ENCODE assay signal across 8 cellular contexts in genomic region chr15:74599156-74599555, GRCh38. TPM values are rescaled to one million over a fixed set of nuclear protein-coding genes. Genes with fewer than 3 reads are reported as not detected.
DNase-seq lines count a peak whose midpoint lies in the region; ATAC-seq and TF ChIP-seq lines count a peak whose summit lies in the region.

No MANE protein-coding gene starts in this region.

- peak overlapping the region; percentile 99 for H3K27ac ChIP-seq in right cardiac atrium (ENCODE audit: low read length)
- H3K27ac ChIP-seq in spleen: peak overlapping the region in 7 of 8 donors; percentile 87 to 93 (median 89)

- H3K4me3 Mint-ChIP-seq in activated T-helper 2 cell treated with anti-CD3 and anti-CD28 coated beads, Interferon-gamma antibody, Interleukin-2, Interleukin-4, amounts not matched to agents 10 μg/mL and 5 μg/mL and 100 μg/mL, durations not matched to agents 14 hours and 24 hours and 36 hours (ENCODE audit: low read depth): peak overlapping the region; percentile 98

- TF ChIP-seq CTCF in HFF-Myc (IDR thresholded peaks at IDR 0.05; ENCODE audit: low read depth, low read length, missing control alignments) (no peak), spleen (IDR thresholded peaks at IDR 0.05 in 8 of 11, conservative IDR thresholded peaks at IDR 0.05 in 3 of 11) (no peak)

- no peak for ATAC-seq in right cardiac atrium
- ATAC-seq in HG03045 (IDR thresholded peaks at IDR 0.05; ENCODE audit: unreplicated experiment): no peak
- ATAC-seq in HG02798 (IDR thresholded peaks at IDR 0.05; ENCODE audit: poor library complexity, unreplicated experiment): no peak
- ATAC-seq in GM18502 (IDR thresholded peaks at IDR 0.05; ENCODE audit: poor library complexity, unreplicated experiment): no peak

- intact Hi-C loops in activated T-helper 2 cell treated with anti-CD3 and anti-CD28 coated beads, Interferon-gamma antibody, Interleukin-2, Interleukin-4, amounts not matched to agents 10 μg/mL and 5 μg/mL and 100 μg/mL, durations not matched to agents 14 hours and 24 hours and 36 hours (cut with micrococcal nuclease): loop anchor here (2.0 kb wide), 1 partner anchor 16 kb away; the partner anchor contains the start of gene CLK3
- intact Hi-C loops in right cardiac atrium (cut with DNase I): no loop called here
- intact Hi-C loops in spleen (cut with DNase I; ENCODE audit: low total_unique reads): no loop called here

- H3K4me3 ChIP-seq in HFF-Myc (replicated peaks; ENCODE audit: low read depth, low read length) (peak overlapping the region; percentile 57), right cardiac atrium (ENCODE audit: low read length) (peak overlapping the region; percentile 62), spleen (peak overlapping the region in 7 of 8 donors; percentile 52 to 83 (median 61))

- H3K27me3 ChIP-seq in right cardiac atrium (ENCODE audit: control insufficient read depth, insufficient read depth) (no peaks in the 10 kb centered on the region), spleen (replicated peaks in 1 of 7) (no peaks in the 10 kb centered on the region)

- WGBS in right cardiac atrium: 64% methylated on average over 15 of the region's 15 CpGs
- WGBS in spleen, 5 donors: 73 to 88% (median 84%) methylated on average over 15 of the region's 15 CpGs

- peaks cover 0 to 22% (median 12%) of the 10 kb centered on the region in 6 donors for H3K36me3 ChIP-seq in spleen

- no peak for TF ChIP-seq POLR2A in spleen (IDR thresholded peaks at IDR 0.05)

- H3K27ac Mint-ChIP-seq in activated T-helper 2 cell treated with anti-CD3 and anti-CD28 coated beads, Interferon-gamma antibody, Interleukin-2, Interleukin-4, amounts not matched to agents 10 μg/mL and 5 μg/mL and 100 μg/mL, durations not matched to agents 14 hours and 24 hours and 36 hours: peak overlapping the region; percentile 38

- no peaks in the 10 kb centered on the region for H3K9me3 Mint-ChIP-seq in activated T-helper 2 cell treated with anti-CD3 and anti-CD28 coated beads, Interferon-gamma antibody, Interleukin-2, Interleukin-4, amounts not matched to agents 10 μg/mL and 5 μg/mL and 100 μg/mL, durations not matched to agents 14 hours and 24 hours and 36 hours

- peaks cover 23% of the 10 kb centered on the region for H3K4me1 Mint-ChIP-seq in activated T-helper 2 cell treated with anti-CD3 and anti-CD28 coated beads, Interferon-gamma antibody, Interleukin-2, Interleukin-4, amounts not matched to agents 10 μg/mL and 5 μg/mL and 100 μg/mL, durations not matched to agents 14 hours and 24 hours and 36 hours (ENCODE audit: low read depth)

- DNase-seq in HFF-Myc (ENCODE audit: extremely low read depth, low read depth) (no peak), right cardiac atrium (peak in 1 of 3 donors; percentile 38), spleen (no peak)
- DNase-seq in activated T-helper 2 cell treated with anti-CD3 and anti-CD28 coated beads, Interferon-gamma antibody, Interleukin-2, Interleukin-4, amounts not matched to agents 10 μg/mL and 5 μg/mL and 100 μg/mL, durations not matched to agents 14 hours and 24 hours and 36 hours (ENCODE audit: low spot score): no peak
- no peak for DNase-seq in stimulated activated naive CD4-positive, alpha-beta T cell treated with Interleukin-2 at 50 U/mL for 16 hours (lab: John Stamatoyannopoulos, UW)

- peaks cover 25% of the 10 kb centered on the region for H3K36me3 Mint-ChIP-seq in activated T-helper 2 cell treated with anti-CD3 and anti-CD28 coated beads, Interferon-gamma antibody, Interleukin-2, Interleukin-4, amounts not matched to agents 10 μg/mL and 5 μg/mL and 100 μg/mL, durations not matched to agents 14 hours and 24 hours and 36 hours (ENCODE audit: low read depth)

- no peaks in the 10 kb centered on the region for H3K27me3 Mint-ChIP-seq in activated T-helper 2 cell treated with anti-CD3 and anti-CD28 coated beads, Interferon-gamma antibody, Interleukin-2, Interleukin-4, amounts not matched to agents 10 μg/mL and 5 μg/mL and 100 μg/mL, durations not matched to agents 14 hours and 24 hours and 36 hours (ENCODE audit: low read depth)

- H3K4me1 ChIP-seq in right cardiac atrium (ENCODE audit: control insufficient read depth, insufficient read depth, low read length) (peaks cover 2% of the 10 kb centered on the region), spleen (peaks cover 9 to 31% (median 21%) of the 10 kb centered on the region in 6 donors)

- no peaks in the 10 kb centered on the region for H3K9me3 ChIP-seq in right cardiac atrium (ENCODE audit: control insufficient read depth, low read length)
- no peaks in the 10 kb centered on the region for H3K9me3 ChIP-seq in spleen

RNA-seq across cellular contexts. Expression of gene CLK3, which starts 16.5 kb away (rescaled TPM):
- 119 and 122 TPM in 2 replicates for total RNA-seq in activated T-helper 2 cell treated with anti-CD3 and anti-CD28 coated beads, Interferon-gamma antibody, Interleukin-2, Interleukin-4, amounts not matched to agents 10 μg/mL and 5 μg/mL and 100 μg/mL, durations not matched to agents 14 hours and 24 hours and 36 hours
- total RNA-seq in right cardiac atrium: 10 to 100 TPM; 40.0 to 65.1 (median 53.3) TPM
- polyA plus RNA-seq in right cardiac atrium: 51.4 TPM
- total RNA-seq in spleen: 100 to 1,000 TPM in 6 of 7 donors, 10 to 100 TPM in 1; 97.8 to 229 (median 109) TPM
- polyA plus RNA-seq in spleen: 100 to 1,000 TPM in 1 of 3 donors, 10 to 100 TPM in 2; 54.0 to 106 (median 93.7) TPM

RNA-seq across cellular contexts. Expression of gene ARID3B, which starts 58.1 kb away (rescaled TPM):
- total RNA-seq in activated T-helper 2 cell treated with anti-CD3 and anti-CD28 coated beads, Interferon-gamma antibody, Interleukin-2, Interleukin-4, amounts not matched to agents 10 μg/mL and 5 μg/mL and 100 μg/mL, durations not matched to agents 14 hours and 24 hours and 36 hours: 35.6 and 41.2 TPM in 2 replicates
- 1 to 10 TPM; 2.1 to 3.8 (median 2.5) TPM for total RNA-seq in right cardiac atrium
- polyA plus RNA-seq in right cardiac atrium: 2.1 TPM
- 10 to 100 TPM; 14.5 to 25.2 (median 16.3) TPM for total RNA-seq in spleen
- 1 to 10 TPM; 3.5 to 7.8 (median 4.7) TPM for polyA plus RNA-seq in spleen
